8 cellular contexts compared by ENCODE assay signal in the genomic region with DNA sequence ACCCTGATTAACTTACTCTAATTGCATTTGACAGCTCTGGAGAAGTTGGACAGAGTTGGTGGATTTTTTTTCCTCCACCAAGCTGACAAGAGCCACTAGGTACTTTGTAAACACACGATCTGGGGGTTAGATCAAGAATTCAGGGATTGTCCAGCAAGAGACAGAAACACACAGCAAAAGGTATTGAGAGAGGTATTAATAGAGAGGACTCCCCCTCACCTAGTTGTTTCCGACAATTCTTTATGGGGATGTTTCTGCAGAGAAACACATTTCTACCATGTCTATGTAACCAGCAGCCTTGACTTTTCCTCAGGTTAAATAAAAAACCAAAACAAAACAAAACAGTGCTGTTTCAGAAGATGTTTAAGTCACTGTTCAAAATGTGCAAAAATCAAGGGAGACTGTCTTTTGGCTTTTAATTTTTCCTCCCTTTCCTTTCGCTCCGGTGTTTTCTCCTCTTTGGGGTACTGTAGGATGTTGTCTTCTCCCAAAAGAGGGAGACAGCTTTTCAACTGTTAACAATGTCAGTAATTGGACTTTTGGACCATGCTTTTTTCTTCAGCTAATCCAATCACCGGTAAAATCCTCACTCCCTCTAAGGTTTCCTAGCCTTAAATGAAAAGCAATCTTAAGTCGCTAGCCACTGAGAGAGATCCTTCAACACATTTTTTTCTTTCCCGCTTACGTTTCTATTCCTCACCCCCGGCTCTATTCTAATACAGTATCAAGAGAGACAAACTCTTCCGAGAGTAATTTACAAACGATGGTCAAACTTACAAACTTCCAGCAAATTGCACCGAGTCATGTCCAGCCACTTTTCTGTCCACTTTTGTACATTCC. TPM values are rescaled to one million over a fixed set of nuclear protein-coding genes. Genes with fewer than 3 reads are reported as not detected.
A peak's percentile ranks its signal among the peaks of the same experiment; 100 is the strongest.
DNase-seq lines count a peak whose midpoint lies in the region; ATAC-seq and TF ChIP-seq lines count a peak whose summit lies in the region.

No MANE protein-coding gene starts in this region.

- DNase-seq in cardiac muscle cell (ENCODE audit: low read depth in 1 of 2, low spot score in 1 of 2), result no peak
- DNase-seq in cardiac septum (ENCODE audit: low spot score), result no peak
- no peak for DNase-seq in ascending aorta (ENCODE audit: low spot score in 2 of 2)
- DNase-seq in inferior parietal cortex (ENCODE audit: extremely low spot score), result peak; percentile 63
- DNase-seq in occipital lobe (lab: John Stamatoyannopoulos, UW), result no peak

- H3K36me3 ChIP-seq in cardiac muscle cell (no peaks in the 10 kb centered on the region), ascending aorta (no peaks in the 10 kb centered on the region)

- H3K27me3 Mint-ChIP-seq in stimulated activated memory B cell treated with anti-CD40 and anti-IgM and Interleukin-4, amounts not matched to agents 10 μg/mL and 1 μg/mL and 100 μg/mL, for 72 hours, result no peaks in the 10 kb centered on the region

- intact Hi-C loops in cardiac septum (cut with DNase I) (no loop called here), ascending aorta (cut with DNase I) (loop anchor here (2.0 to 5.0 kb wide), 7 partner anchors 45 to 418 kb away; partner anchors contain the start of genes CCDC82 and MTMR2)

- no peaks in the 10 kb centered on the region for H3K9me3 ChIP-seq in cardiac muscle cell (ENCODE audit: low read depth)
- no peaks in the 10 kb centered on the region for H3K9me3 ChIP-seq in ascending aorta

- H3K4me3 Mint-ChIP-seq in stimulated activated memory B cell treated with anti-CD40 and anti-IgM and Interleukin-4, amounts not matched to agents 10 μg/mL and 1 μg/mL and 100 μg/mL, for 72 hours, result peak overlapping the region; percentile 99

- no peaks in the 10 kb centered on the region for H3K36me3 Mint-ChIP-seq in stimulated activated memory B cell treated with anti-CD40 and anti-IgM and Interleukin-4, amounts not matched to agents 10 μg/mL and 1 μg/mL and 100 μg/mL, for 72 hours

- H3K4me1 ChIP-seq in cardiac muscle cell (ENCODE audit: low read depth) (peaks cover 32% of the 10 kb centered on the region), ascending aorta (peaks cover 4 to 32% of the 10 kb centered on the region in 2 donors)

- H3K4me3 ChIP-seq in cardiac muscle cell, result peak overlapping the region; percentile 73
- H3K4me3 ChIP-seq in ascending aorta, result peak overlapping the region; percentile 59 to 85

- H3K27ac Mint-ChIP-seq in stimulated activated memory B cell treated with anti-CD40 and anti-IgM and Interleukin-4, amounts not matched to agents 10 μg/mL and 1 μg/mL and 100 μg/mL, for 72 hours, result peak overlapping the region; percentile 84

- no peak for ATAC-seq in stimulated activated memory B cell treated with anti-CD40 and anti-IgM and Interleukin-4, amounts not matched to agents 10 μg/mL and 1 μg/mL and 100 μg/mL, for 72 hours
- ATAC-seq in GM18505 (IDR thresholded peaks at IDR 0.05; ENCODE audit: unreplicated experiment) (no peak), HG03354 (IDR thresholded peaks at IDR 0.05; ENCODE audit: poor library complexity, severe bottlenecking, unreplicated experiment) (no peak)

- H3K27me3 ChIP-seq in cardiac muscle cell, result no peaks in the 10 kb centered on the region
- no peaks in the 10 kb centered on the region for H3K27me3 ChIP-seq in ascending aorta

- peaks cover 54% of the 10 kb centered on the region for H3K4me1 Mint-ChIP-seq in stimulated activated memory B cell treated with anti-CD40 and anti-IgM and Interleukin-4, amounts not matched to agents 10 μg/mL and 1 μg/mL and 100 μg/mL, for 72 hours

- H3K9me3 Mint-ChIP-seq in stimulated activated memory B cell treated with anti-CD40 and anti-IgM and Interleukin-4, amounts not matched to agents 10 μg/mL and 1 μg/mL and 100 μg/mL, for 72 hours, result no peaks in the 10 kb centered on the region

- no peak for TF ChIP-seq POLR2A in GM18505 (IDR thresholded peaks at IDR 0.05; ENCODE audit: borderline replicate concordance, extremely low read depth, insufficient read depth, insufficient read length)

- H3K27ac ChIP-seq in cardiac muscle cell (no peak overlapping the region), ascending aorta (peak overlapping the region; percentile 86 to 95)

- no peak for TF ChIP-seq CTCF in cardiac muscle cell (IDR thresholded peaks at IDR 0.05; ENCODE audit: low read depth, low read length)
- no peak for TF ChIP-seq CTCF in ascending aorta (IDR thresholded peaks at IDR 0.05)

RNA-seq across cellular contexts. Expression of gene MAML2, which starts 0.6 kb away (rescaled TPM):
- 6.3 and 8.2 TPM in 2 replicates for total RNA-seq in cardiac muscle cell
- 1.1 and 5.5 TPM in 2 replicates for polyA plus RNA-seq in cardiac muscle cell
- total RNA-seq in cardiac septum, result 4.8 TPM
- 13.2 TPM for total RNA-seq in ascending aorta
- 4.8 TPM for total RNA-seq in occipital lobe

RNA-seq across cellular contexts. Expression of gene CCDC82, which starts 47.4 kb away (rescaled TPM):
- 6.1 and 17.3 TPM in 2 replicates for total RNA-seq in cardiac muscle cell
- polyA plus RNA-seq in cardiac muscle cell, result 17.3 and 20.3 TPM in 2 replicates
- 16.4 TPM for total RNA-seq in cardiac septum
- total RNA-seq in ascending aorta, result 9.5 TPM
- 68.8 TPM for total RNA-seq in occipital lobe

RNA-seq across cellular contexts. Expression of gene JRKL, which starts 47.5 kb away (rescaled TPM):
- total RNA-seq in cardiac muscle cell, result 3.0 and 3.8 TPM in 2 replicates
- polyA plus RNA-seq in cardiac muscle cell, result 7.1 and 8.7 TPM in 2 replicates
- total RNA-seq in cardiac septum, result 7.6 TPM
- total RNA-seq in ascending aorta, result 16.6 TPM
- total RNA-seq in occipital lobe, result 14.3 TPM
